In genomic region chr11:57310630-57311086, GRCh38 we compare ENCODE assay signal across 9 cellular contexts. TPM values are rescaled to one million over a fixed set of nuclear protein-coding genes. Genes with fewer than 3 reads are reported as not detected.
DNase-seq lines count a peak whose midpoint lies in the region; ATAC-seq and TF ChIP-seq lines count a peak whose summit lies in the region.
"Had no signal": no experiment of that assay in that cellular context is flagged by ENCODE, and none has a peak within 500 bp of the region (broad histone marks: within the 10 kb centered on the region; RNA-seq: fewer than 3 reads in every experiment).

No MANE protein-coding gene starts in this region.

- H3K27ac ChIP-seq in SJCRH30 (peak overlapping the region; percentile 95), foreskin keratinocyte (peak overlapping the region; percentile 92), skeletal muscle tissue (ENCODE audit: low read depth, low read length) (peak overlapping the region; percentile 94)

- H3K9me3 ChIP-seq in SJCRH30 (replicated peaks) (no peaks in the 10 kb centered on the region), skeletal muscle tissue (ENCODE audit: control insufficient read depth in 3 of 3, low read length in 3 of 3) (no peaks in the 10 kb centered on the region)

- ATAC-seq in foreskin keratinocyte = no peak

- POLR2A ChIA-PET in HEK293T (lab: Yijun Ruan, JAX) = interaction anchor here (2.3 kb wide), 1 partner anchor 15 kb away, joined by 16 read pairs; the partner anchor contains the start of gene TNKS1BP1

- H3K9ac ChIP-seq in skeletal muscle tissue (ENCODE audit: low read depth in 1 of 3, low read length in 3 of 3) = peak overlapping the region; percentile 54 to 76 (median 73)

- H3K27me3 ChIP-seq in SJCRH30 (no peaks in the 10 kb centered on the region), foreskin keratinocyte (no peaks in the 10 kb centered on the region), skeletal muscle tissue (ENCODE audit: control insufficient read depth in 3 of 3, insufficient read depth in 3 of 3, low read length in 3 of 3) (no peaks in the 10 kb centered on the region)

- peak; percentile 36 for DNase-seq in DMS 273 (lab: John Stamatoyannopoulos, UW; ENCODE audit: unreplicated experiment)
- DNase-seq in DMS 273 treated with DMSO at 0.1 percent for 48 hours (lab: John Stamatoyannopoulos, UW) = no peak
- DNase-seq in SJCRH30 = peak in 1 of 2 experiments; percentile 49
- DNase-seq in foreskin keratinocyte = no peak
- DNase-seq in NCI-H524 treated with DMSO at 0.1 percent for 48 hours (lab: John Stamatoyannopoulos, UW) = no peak
- DNase-seq in HEK293T (ENCODE audit: extremely low spot score) = no peak
- no peak for DNase-seq in iPS-NIHi7 (ENCODE audit: extremely low spot score)

- H3K4me3 ChIP-seq in SJCRH30 (peak overlapping the region; percentile 81), skeletal muscle tissue (ENCODE audit: low read length in 3 of 3) (peak overlapping the region; percentile 70 to 79 (median 71))

- CTCF ChIA-PET in HEK293T (lab: Yijun Ruan, JAX) = interaction anchor here (0.7 kb wide), 1 partner anchor 823 kb away, joined by 3 read pairs; no protein-coding TSS in a partner anchor

- H3K36me3 ChIP-seq in SJCRH30 = peaks cover 23% of the 10 kb centered on the region
- H3K36me3 ChIP-seq in skeletal muscle tissue (ENCODE audit: control insufficient read depth in 3 of 3, insufficient read depth in 3 of 3, low read length in 3 of 3) = peaks cover 16 to 43% (median 34%) of the 10 kb centered on the region in 3 donors

- TF ChIP-seq CTCF in foreskin keratinocyte (conservative IDR thresholded peaks at IDR 0.05) = no peak

- H3K4me1 ChIP-seq in SJCRH30 = peaks cover 31% of the 10 kb centered on the region
- peaks cover 18% of the 10 kb centered on the region for H3K4me1 ChIP-seq in foreskin keratinocyte
- H3K4me1 ChIP-seq in skeletal muscle tissue (ENCODE audit: control insufficient read depth in 3 of 3, insufficient read depth in 3 of 3, low read length in 3 of 3) = peaks cover 74 to 79% (median 78%) of the 10 kb centered on the region in 3 donors

TF ChIP-seq in HEK293T, 16 proteins besides CTCF, POLR2A, EP300 and RAD21:
- TF ChIP-seq ZNF384 (IDR thresholded peaks at IDR 0.05) = no peak
- TF ChIP-seq FOXM1 (IDR thresholded peaks at IDR 0.05; ENCODE audit: borderline replicate concordance) = no peak
- TF ChIP-seq FOXK2 (IDR thresholded peaks at IDR 0.05) = no peak
- no peak for TF ChIP-seq TARDBP (IDR thresholded peaks at IDR 0.05)
- TF ChIP-seq L3MBTL2 (conservative IDR thresholded peaks at IDR 0.05) = no peak
- TF ChIP-seq BHLHE40 (IDR thresholded peaks at IDR 0.05; ENCODE audit: borderline replicate concordance) = no peak
- no peak for TF ChIP-seq ARNT (IDR thresholded peaks at IDR 0.05)
- TF ChIP-seq PKNOX1 (IDR thresholded peaks at IDR 0.05) = no peak
- TF ChIP-seq NFRKB (IDR thresholded peaks at IDR 0.05) = no peak
- no peak for TF ChIP-seq CTBP1 (IDR thresholded peaks at IDR 0.05; ENCODE audit: borderline replicate concordance)
- TF ChIP-seq ELF4 (IDR thresholded peaks at IDR 0.05) = no peak
- TF ChIP-seq SP1 (IDR thresholded peaks at IDR 0.05) = no peak
- no peak for TF ChIP-seq FOXA1 (IDR thresholded peaks at IDR 0.05)
- TF ChIP-seq HDGF (IDR thresholded peaks at IDR 0.05; ENCODE audit: borderline replicate concordance) = no peak
- no peak for TF ChIP-seq LEF1 (IDR thresholded peaks at IDR 0.05; ENCODE audit: borderline replicate concordance)

RNA-seq across cellular contexts. Expression of gene TNKS1BP1, which starts 14.1 kb away (rescaled TPM):
- 53.5 and 70.9 TPM in 2 replicates for total RNA-seq in SJCRH30 (2014; rRNA removed; shearing (Covaris generic))
- 136 and 146 TPM in 2 replicates for total RNA-seq in foreskin keratinocyte
- 135 and 154 TPM in 2 replicates for polyA plus RNA-seq in foreskin keratinocyte
- total RNA-seq in skeletal muscle tissue = 65.2 TPM

RNA-seq across cellular contexts. Expression of gene SSRP1, which starts 25.0 kb away (rescaled TPM):
- total RNA-seq in SJCRH30 (2014; rRNA removed; shearing (Covaris generic)) = 248 and 249 TPM in 2 replicates
- 188 and 227 TPM in 2 replicates for total RNA-seq in foreskin keratinocyte
- 133 and 163 TPM in 2 replicates for polyA plus RNA-seq in foreskin keratinocyte
- total RNA-seq in skeletal muscle tissue = 38.6 TPM

RNA-seq across cellular contexts. Expression of gene P2RX3, which starts 27.5 kb away (rescaled TPM):
- total RNA-seq in SJCRH30 (2014; rRNA removed; shearing (Covaris generic)) = not detected in 2 replicates
- total RNA-seq in foreskin keratinocyte (not detected in 2 replicates), skeletal muscle tissue (1.6 TPM)
- not detected in 2 replicates for polyA plus RNA-seq in foreskin keratinocyte
- polyA plus RNA-seq: neural cell had no signal
